Comparison of ENCODE assay signal across 8 cellular contexts in the genomic region with DNA sequence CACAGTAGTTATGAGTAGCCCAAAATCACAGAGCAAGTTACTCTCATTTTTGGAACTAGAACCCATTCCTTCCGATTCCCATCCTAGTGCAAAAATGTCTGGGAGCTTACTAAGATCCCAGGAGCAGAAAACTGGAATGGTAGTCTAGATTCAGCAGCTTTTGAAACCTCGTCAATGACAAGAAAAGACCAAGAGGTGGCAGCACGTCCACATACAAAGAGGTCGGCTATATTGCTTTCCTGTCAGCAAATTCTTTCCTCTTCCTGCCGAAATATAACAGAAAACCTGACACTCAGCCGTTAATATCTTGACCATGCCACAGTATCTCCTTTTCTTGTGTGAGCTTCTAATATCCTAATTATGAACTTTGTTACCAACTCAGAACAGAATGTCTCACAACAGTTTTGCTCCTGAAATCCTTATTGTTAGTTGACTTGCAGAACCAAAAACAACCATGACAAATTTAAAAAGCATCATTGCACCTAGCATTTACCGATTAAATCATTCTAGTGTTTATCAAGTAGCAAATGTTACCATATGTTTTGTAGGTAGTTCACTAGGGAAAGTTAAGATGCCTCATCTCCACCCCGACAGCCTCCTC.
DNase-seq lines count a peak whose midpoint lies in the region; ATAC-seq and TF ChIP-seq lines count a peak whose summit lies in the region.

No MANE protein-coding gene starts in this region.

- WGBS in body of pancreas, 2 donors = 13 to 17% methylated on average over 8 of the region's 8 CpGs

- H3K4me3 ChIP-seq in GM06990 (replicated peaks; ENCODE audit: low read depth, low read length) (no peak overlapping the region), body of pancreas (no peak overlapping the region)

- H3K27ac ChIP-seq in body of pancreas = no peak overlapping the region

- no peaks in the 10 kb centered on the region for H3K4me1 ChIP-seq in body of pancreas

- peak; percentile 62 for TF ChIP-seq CTCF in GM06990 (IDR thresholded peaks at IDR 0.05; ENCODE audit: insufficient read depth, low read length, poor library complexity, severe bottlenecking)
- TF ChIP-seq CTCF in body of pancreas (IDR thresholded peaks at IDR 0.05) = peak; percentile 37 to 81 (median 73)

- H3K27me3 ChIP-seq in GM06990 (replicated peaks; ENCODE audit: control insufficient read depth, insufficient read depth, low read length) (no peaks in the 10 kb centered on the region), body of pancreas (no peaks in the 10 kb centered on the region)

- intact Hi-C loops in body of pancreas (cut with DNase I) = loop anchor here (5.0 kb wide), 1 partner anchor 411 kb away; no protein-coding TSS in a partner anchor
- intact Hi-C loops in activated T-helper 2 cell treated with anti-CD3 and anti-CD28 coated beads, Interferon-gamma antibody, Interleukin-2, Interleukin-4, amounts not matched to agents 10 μg/mL and 5 μg/mL and 100 μg/mL, durations not matched to agents 14 hours and 24 hours and 36 hours (cut with micrococcal nuclease) = loop anchor here (1.0 kb wide), 2 partner anchors 408 to 436 kb away; no protein-coding TSS in a partner anchor

- no peaks in the 10 kb centered on the region for H3K36me3 Mint-ChIP-seq in activated T-helper 2 cell treated with anti-CD3 and anti-CD28 coated beads, Interferon-gamma antibody, Interleukin-2, Interleukin-4, amounts not matched to agents 10 μg/mL and 5 μg/mL and 100 μg/mL, durations not matched to agents 14 hours and 24 hours and 36 hours (ENCODE audit: low read depth)

- TF ChIP-seq POLR2A in body of pancreas (IDR thresholded peaks at IDR 0.05) = no peak

- DNase-seq in AG08395 (ENCODE audit: low spot score) (peak; percentile 65), GM06990 (ENCODE audit: extremely low read depth, insufficient read length) (peak; percentile 6), NCI-H82 (lab: John Stamatoyannopoulos, UW) (peak; percentile 58), body of pancreas (peak; percentile 48 to 60 (median 58)), iPS-NIHi7 (ENCODE audit: extremely low spot score) (peak; percentile 66)
- peak; percentile 42 for DNase-seq in stimulated activated CD8-positive, alpha-beta memory T cell treated with anti-CD3 and anti-CD28 coated beads, Interleukin-4, amount 100 ng/mL, for 48 hours
- DNase-seq in activated T-helper 2 cell treated with anti-CD3 and anti-CD28 coated beads, Interferon-gamma antibody, Interleukin-2, Interleukin-4, amounts not matched to agents 10 μg/mL and 5 μg/mL and 100 μg/mL, durations not matched to agents 14 hours and 24 hours and 36 hours (ENCODE audit: low spot score) = no peak

- H3K4me1 Mint-ChIP-seq in activated T-helper 2 cell treated with anti-CD3 and anti-CD28 coated beads, Interferon-gamma antibody, Interleukin-2, Interleukin-4, amounts not matched to agents 10 μg/mL and 5 μg/mL and 100 μg/mL, durations not matched to agents 14 hours and 24 hours and 36 hours (ENCODE audit: low read depth) = no peaks in the 10 kb centered on the region

- H3K9me3 ChIP-seq in body of pancreas = no peaks in the 10 kb centered on the region

- no peaks in the 10 kb centered on the region for H3K9me3 Mint-ChIP-seq in activated T-helper 2 cell treated with anti-CD3 and anti-CD28 coated beads, Interferon-gamma antibody, Interleukin-2, Interleukin-4, amounts not matched to agents 10 μg/mL and 5 μg/mL and 100 μg/mL, durations not matched to agents 14 hours and 24 hours and 36 hours

- H3K36me3 ChIP-seq in GM06990 (ENCODE audit: control insufficient read depth, insufficient read depth, low read length) = no peaks in the 10 kb centered on the region
- no peaks in the 10 kb centered on the region for H3K36me3 ChIP-seq in body of pancreas (replicated peaks in 1 of 2; ENCODE audit: insufficient read depth in 1 of 2, low read depth in 2 of 2)

- H3K27ac Mint-ChIP-seq in activated T-helper 2 cell treated with anti-CD3 and anti-CD28 coated beads, Interferon-gamma antibody, Interleukin-2, Interleukin-4, amounts not matched to agents 10 μg/mL and 5 μg/mL and 100 μg/mL, durations not matched to agents 14 hours and 24 hours and 36 hours = no peak overlapping the region

- H3K27me3 Mint-ChIP-seq in activated T-helper 2 cell treated with anti-CD3 and anti-CD28 coated beads, Interferon-gamma antibody, Interleukin-2, Interleukin-4, amounts not matched to agents 10 μg/mL and 5 μg/mL and 100 μg/mL, durations not matched to agents 14 hours and 24 hours and 36 hours (ENCODE audit: low read depth) = no peaks in the 10 kb centered on the region

- ATAC-seq in HG03342 (IDR thresholded peaks at IDR 0.05; ENCODE audit: unreplicated experiment) (peak; percentile 73), body of pancreas (peak; percentile 78)

- H3K4me3 Mint-ChIP-seq in activated T-helper 2 cell treated with anti-CD3 and anti-CD28 coated beads, Interferon-gamma antibody, Interleukin-2, Interleukin-4, amounts not matched to agents 10 μg/mL and 5 μg/mL and 100 μg/mL, durations not matched to agents 14 hours and 24 hours and 36 hours (ENCODE audit: low read depth) = no peak overlapping the region
